Comparison of ENCODE assay signal across 28 cellular contexts in the genomic region with DNA sequence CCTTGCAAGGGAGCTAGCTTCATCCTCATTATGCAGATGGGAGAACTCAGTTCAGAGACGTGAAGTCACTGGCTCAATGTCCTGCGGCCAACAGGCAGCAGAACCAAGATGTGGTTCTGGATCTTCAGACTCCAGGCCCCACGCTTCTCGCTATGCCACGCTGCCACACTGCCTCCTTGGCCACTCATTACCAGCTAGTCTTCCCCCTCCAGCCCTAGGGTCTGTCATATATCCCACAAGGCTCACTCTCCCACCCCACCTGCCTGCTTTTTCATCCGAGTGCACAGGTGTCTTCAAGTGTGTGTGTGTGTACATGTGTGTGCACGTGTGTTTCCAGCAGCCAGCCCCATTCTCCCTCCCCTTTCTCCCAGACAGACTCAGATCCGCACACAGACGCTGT. TPM values are rescaled to one million over a fixed set of nuclear protein-coding genes. Genes with fewer than 3 reads are reported as not detected.
"Had no signal": no experiment of that assay in that cellular context is flagged by ENCODE, and none has a peak within 500 bp of the region (broad histone marks: within the 10 kb centered on the region; RNA-seq: fewer than 3 reads in every experiment).

No MANE protein-coding gene starts in this region.

- H3K4me3 ChIP-seq: esophagus squamous epithelium, heart right ventricle, lower lobe of right lung, mucosa of descending colon, neural progenitor cell, prostate gland, right atrium auricular region, sigmoid colon, thoracic aorta, tibial nerve, upper lobe of right lung, uterus had no signal

- H3K4me3 Mint-ChIP-seq: effector memory CD8-positive, alpha-beta T cell; immature natural killer cell; naive B cell; natural killer cell treated with Interleukin-12 subunit alpha and Interleukin-12 subunit beta and Interleukin-15 and Interleukin-18, amount 100 ng/mL, for 72 hours; neural progenitor cell; stimulated activated naive B cell treated with anti-CD40 and anti-IgM and Interleukin-4, amounts not matched to agents 10 μg/mL and 1 μg/mL and 100 μg/mL, for 72 hours; stimulated activated naive CD8-positive, alpha-beta T cell treated with anti-CD3 and anti-CD28 coated beads, Interleukin-15, Interleukin-2, amounts not matched to agents 100 ng/mL and 50 ng/mL, for 24 hours had no signal

- DNase-seq: cortex of kidney; effector memory CD8-positive, alpha-beta T cell; erythroblast; esophagus squamous epithelium; foreskin melanocyte; glutamatergic neuron; heart right ventricle; hypothalamus; immature natural killer cell; islet precursor cell; kidney glomerular epithelial cell; left colon; lower lobe of right lung; mucosa of descending colon; naive B cell; sigmoid colon; stimulated activated CD4-positive, alpha-beta T cell treated with anti-CD3 and anti-CD28 coated beads, Interleukin-4, amount 100 ng/mL, for 4 hours; stimulated activated naive B cell treated with anti-CD40 and anti-IgM and Interleukin-4, amounts not matched to agents 10 μg/mL and 1 μg/mL and 100 μg/mL, for 72 hours; uterus had no signal

- H3K27me3 ChIP-seq: heart right ventricle, neural progenitor cell, right atrium auricular region, sigmoid colon, tibial nerve, upper lobe of right lung, uterus had no signal

- H3K27ac Mint-ChIP-seq: effector memory CD8-positive, alpha-beta T cell; immature natural killer cell; natural killer cell treated with Interleukin-12 subunit alpha and Interleukin-12 subunit beta and Interleukin-15 and Interleukin-18, amount 100 ng/mL, for 72 hours; stimulated activated naive B cell treated with anti-CD40 and anti-IgM and Interleukin-4, amounts not matched to agents 10 μg/mL and 1 μg/mL and 100 μg/mL, for 72 hours; stimulated activated naive CD8-positive, alpha-beta T cell treated with anti-CD3 and anti-CD28 coated beads, Interleukin-15, Interleukin-2, amounts not matched to agents 100 ng/mL and 50 ng/mL, for 24 hours had no signal

- H3K9me3 Mint-ChIP-seq: effector memory CD8-positive, alpha-beta T cell; immature natural killer cell; naive B cell; natural killer cell treated with Interleukin-12 subunit alpha and Interleukin-12 subunit beta and Interleukin-15 and Interleukin-18, amount 100 ng/mL, for 72 hours; neural progenitor cell; stimulated activated naive B cell treated with anti-CD40 and anti-IgM and Interleukin-4, amounts not matched to agents 10 μg/mL and 1 μg/mL and 100 μg/mL, for 72 hours; stimulated activated naive CD8-positive, alpha-beta T cell treated with anti-CD3 and anti-CD28 coated beads, Interleukin-15, Interleukin-2, amounts not matched to agents 100 ng/mL and 50 ng/mL, for 24 hours had no signal

- H3K27me3 Mint-ChIP-seq: stimulated activated naive CD8-positive, alpha-beta T cell treated with anti-CD3 and anti-CD28 coated beads, Interleukin-15, Interleukin-2, amounts not matched to agents 100 ng/mL and 50 ng/mL, for 24 hours had no signal

- H3K4me1 Mint-ChIP-seq: immature natural killer cell; naive B cell; neural progenitor cell; stimulated activated naive B cell treated with anti-CD40 and anti-IgM and Interleukin-4, amounts not matched to agents 10 μg/mL and 1 μg/mL and 100 μg/mL, for 72 hours had no signal

- ATAC-seq: effector memory CD8-positive, alpha-beta T cell; left colon; lower lobe of right lung; mucosa of descending colon; natural killer cell treated with Interleukin-12 subunit alpha and Interleukin-12 subunit beta and Interleukin-15 and Interleukin-18, amount 100 ng/mL, for 72 hours; stimulated activated naive B cell treated with anti-CD40 and anti-IgM and Interleukin-4, amounts not matched to agents 10 μg/mL and 1 μg/mL and 100 μg/mL, for 72 hours; upper lobe of right lung had no signal

- H3K36me3 Mint-ChIP-seq: immature natural killer cell; naive B cell; natural killer cell treated with Interleukin-12 subunit alpha and Interleukin-12 subunit beta and Interleukin-15 and Interleukin-18, amount 100 ng/mL, for 72 hours; stimulated activated naive B cell treated with anti-CD40 and anti-IgM and Interleukin-4, amounts not matched to agents 10 μg/mL and 1 μg/mL and 100 μg/mL, for 72 hours had no signal

- H3K4me1 ChIP-seq: esophagus squamous epithelium, lower lobe of right lung, neural progenitor cell, parathyroid adenoma, prostate gland, right atrium auricular region, sigmoid colon, upper lobe of right lung, uterus had no signal

- H3K36me3 ChIP-seq: neural progenitor cell, prostate gland, thoracic aorta, upper lobe of right lung, uterus had no signal

- H3K27ac ChIP-seq: esophagus squamous epithelium, heart right ventricle, lower lobe of right lung, neural progenitor cell, parathyroid adenoma, prostate gland, right atrium auricular region, sigmoid colon, thoracic aorta, tibial nerve, upper lobe of right lung, uterus had no signal

- H3K9me3 ChIP-seq: esophagus squamous epithelium, heart right ventricle, lower lobe of right lung, mucosa of descending colon, prostate gland, right atrium auricular region, sigmoid colon, thoracic aorta, tibial nerve, upper lobe of right lung, uterus had no signal

RNA-seq across cellular contexts. Expression of gene DENND2A, which starts 53.4 kb away (rescaled TPM):
- total RNA-seq: natural killer cell treated with Interleukin-12 subunit alpha and Interleukin-12 subunit beta and Interleukin-15 and Interleukin-18, amount 100 ng/mL, for 72 hours had no signal
